8 cellular contexts compared by ENCODE assay signal in genomic region chr10:73247509-73248258, GRCh38. TPM values are rescaled to one million over a fixed set of nuclear protein-coding genes. Genes with fewer than 3 reads are reported as not detected.
DNase-seq lines count a peak whose midpoint lies in the region; ATAC-seq and TF ChIP-seq lines count a peak whose summit lies in the region.

No MANE protein-coding gene starts in this region.

- peak overlapping the region; percentile 81 for H3K9ac ChIP-seq in iPS-20b (ENCODE audit: low read depth, low read length)

- TF ChIP-seq CTCF in activated CD8-positive, alpha-beta T cell treated with anti-CD3 and anti-CD28 coated beads for 36 hours (IDR thresholded peaks at IDR 0.05) = no peak
- no peak for TF ChIP-seq CTCF in thyroid gland (IDR thresholded peaks at IDR 0.05)

- no peak for DNase-seq in activated T-cell treated with anti-CD3 and anti-CD28 coated beads, Interleukin-2, amount 50 U/mL, for 4 hours
- DNase-seq in activated T-cell treated with anti-CD3 and anti-CD28 coated beads, Interleukin-2, amount 50 U/mL, for 1 hour = no peak
- DNase-seq in activated CD8-positive, alpha-beta T cell treated with anti-CD3 and anti-CD28 coated beads for 36 hours = no peak
- no peak for DNase-seq in thyroid gland
- no peak for DNase-seq in NCI-H748 treated with DMSO at 0.1 percent for 48 hours (lab: John Stamatoyannopoulos, UW)
- DNase-seq in COR-L47 (lab: John Stamatoyannopoulos, UW) = no peak

- WGBS in thyroid gland, 2 donors = 52 to 53% methylated on average over 4 of the region's 4 CpGs

- peaks cover 37% of the 10 kb centered on the region for H3K36me3 Mint-ChIP-seq in activated T-cell treated with anti-CD3 and anti-CD28 coated beads, Interleukin-2, amount 50 U/mL, for 4 hours (ENCODE audit: insufficient read depth)
- H3K36me3 Mint-ChIP-seq in activated CD8-positive, alpha-beta T cell treated with anti-CD3 and anti-CD28 coated beads for 36 hours (ENCODE audit: low read depth) = peaks cover 84% of the 10 kb centered on the region

- no peak for TF ChIP-seq POLR2A in thyroid gland (IDR thresholded peaks at IDR 0.05)

- H3K27ac ChIP-seq in iPS-20b (ENCODE audit: low read length) (peak overlapping the region; percentile 20), thyroid gland (peak overlapping the region in 2 of 3 donors; percentile 39 to 61)

- peaks cover 54% of the 10 kb centered on the region for H3K4me1 Mint-ChIP-seq in activated T-cell treated with anti-CD3 and anti-CD28 coated beads, Interleukin-2, amount 50 U/mL, for 4 hours (ENCODE audit: low read depth)
- H3K4me1 Mint-ChIP-seq in activated CD8-positive, alpha-beta T cell treated with anti-CD3 and anti-CD28 coated beads for 36 hours (ENCODE audit: low read depth) = peaks cover 53% of the 10 kb centered on the region

- no peaks in the 10 kb centered on the region for H3K27me3 Mint-ChIP-seq in activated T-cell treated with anti-CD3 and anti-CD28 coated beads, Interleukin-2, amount 50 U/mL, for 4 hours (ENCODE audit: low read depth)
- no peaks in the 10 kb centered on the region for H3K27me3 Mint-ChIP-seq in activated CD8-positive, alpha-beta T cell treated with anti-CD3 and anti-CD28 coated beads for 36 hours

- H3K4me3 Mint-ChIP-seq in activated T-cell treated with anti-CD3 and anti-CD28 coated beads, Interleukin-2, amount 50 U/mL, for 4 hours = peak overlapping the region; percentile 99
- H3K4me3 Mint-ChIP-seq in activated CD8-positive, alpha-beta T cell treated with anti-CD3 and anti-CD28 coated beads for 36 hours = peak overlapping the region; percentile 100

- POLR2A ChIA-PET in activated CD8-positive, alpha-beta T cell treated with anti-CD3 and anti-CD28 coated beads for 36 hours (lab: Charles Lee) = interaction anchor here (0.7 to 3.4 kb wide), 15 partner anchors 8 to 378 kb away, joined by 3 to 22 read pairs (median 5); partner anchors contain the start of genes ANXA7 and CFAP70

- ATAC-seq in activated T-cell treated with anti-CD3 and anti-CD28 coated beads, Interleukin-2, amount 50 U/mL, for 4 hours = no peak
- ATAC-seq in activated CD8-positive, alpha-beta T cell treated with anti-CD3 and anti-CD28 coated beads for 36 hours = no peak
- no peak for ATAC-seq in GM19467 (IDR thresholded peaks at IDR 0.05; ENCODE audit: unreplicated experiment)

- H3K27me3 ChIP-seq in iPS-20b (ENCODE audit: insufficient read depth, low read length) (no peaks in the 10 kb centered on the region), thyroid gland (no peaks in the 10 kb centered on the region)

- intact Hi-C loops in activated CD8-positive, alpha-beta T cell treated with anti-CD3 and anti-CD28 coated beads for 36 hours (cut with micrococcal nuclease) = loop anchor here (10.0 kb wide), 1 partner anchor 247 kb away; the partner anchor contains the start of gene PPP3CB
- intact Hi-C loops in thyroid gland (cut with DNase I) = no loop called here

- H3K4me3 ChIP-seq in iPS-20b (ENCODE audit: low read length) = peak overlapping the region; percentile 92
- H3K4me3 ChIP-seq in thyroid gland (replicated peaks in 1 of 3) = peak overlapping the region; percentile 37 to 80 (median 79)

- H3K27ac Mint-ChIP-seq in activated CD8-positive, alpha-beta T cell treated with anti-CD3 and anti-CD28 coated beads for 36 hours = peak overlapping the region; percentile 97

- no peaks in the 10 kb centered on the region for H3K9me3 Mint-ChIP-seq in activated T-cell treated with anti-CD3 and anti-CD28 coated beads, Interleukin-2, amount 50 U/mL, for 4 hours
- H3K9me3 Mint-ChIP-seq in activated CD8-positive, alpha-beta T cell treated with anti-CD3 and anti-CD28 coated beads for 36 hours = no peaks in the 10 kb centered on the region

- H3K36me3 ChIP-seq in iPS-20b (ENCODE audit: insufficient read depth, low read depth, low read length) = peaks cover 67% of the 10 kb centered on the region
- peaks cover 7 to 13% of the 10 kb centered on the region in 2 donors for H3K36me3 ChIP-seq in thyroid gland

- CTCF ChIA-PET in activated CD8-positive, alpha-beta T cell treated with anti-CD3 and anti-CD28 coated beads for 36 hours (lab: Charles Lee) = interaction anchor here (1.1 to 1.8 kb wide), 4 partner anchors 8 to 166 kb away, joined by 3 to 4 read pairs (median 3); partner anchors contain the start of genes ANXA7 and P4HA1

- peaks cover 5% of the 10 kb centered on the region; the same call in 1 of the 2 replicates for H3K4me1 ChIP-seq in iPS-20b (ENCODE audit: insufficient read depth, low read length)
- H3K4me1 ChIP-seq in thyroid gland = peaks cover 15 to 20% of the 10 kb centered on the region in 2 donors

- no peaks in the 10 kb centered on the region for H3K9me3 ChIP-seq in iPS-20b (ENCODE audit: insufficient read depth, low read depth, low read length)
- no peaks in the 10 kb centered on the region for H3K9me3 ChIP-seq in thyroid gland

RNA-seq across cellular contexts. Expression of gene DNAJC9, which starts 0.6 kb away (rescaled TPM):
- total RNA-seq in activated T-cell treated with anti-CD3 and anti-CD28 coated beads, Interleukin-2, amount 50 U/mL, for 4 hours = 10 to 100 TPM; 57.7 to 60.8 (median 59.9) TPM
- 10 to 100 TPM; 40.9 to 42.2 TPM for total RNA-seq in activated CD8-positive, alpha-beta T cell treated with anti-CD3 and anti-CD28 coated beads for 36 hours
- total RNA-seq in thyroid gland = 10 to 100 TPM; 15.2 to 21.0 (median 18.7) TPM

RNA-seq across cellular contexts. Expression of gene MRPS16, which starts 4.8 kb away (rescaled TPM):
- 100 to 1,000 TPM; 141 to 156 (median 150) TPM for total RNA-seq in activated T-cell treated with anti-CD3 and anti-CD28 coated beads, Interleukin-2, amount 50 U/mL, for 4 hours
- 100 to 1,000 TPM; 127 to 132 TPM for total RNA-seq in activated CD8-positive, alpha-beta T cell treated with anti-CD3 and anti-CD28 coated beads for 36 hours
- 10 to 100 TPM; 41.8 to 57.6 (median 53.1) TPM for total RNA-seq in thyroid gland
